Comparison of ENCODE assay signal across 8 cellular contexts in genomic region chr2:45650851-45651414, GRCh38. TPM values are rescaled to one million over a fixed set of nuclear protein-coding genes. Genes with fewer than 3 reads are reported as not detected.
DNase-seq lines count a peak whose midpoint lies in the region; ATAC-seq and TF ChIP-seq lines count a peak whose summit lies in the region.

No MANE protein-coding gene starts in this region.

- peak overlapping the region; percentile 97 for H3K27ac ChIP-seq in RWPE1

- CTCF ChIA-PET in RWPE1 (lab: Yijun Ruan, JAX), result interaction anchor here (0.6 to 1.4 kb wide), 5 partner anchors 60 to 694 kb away, joined by 3 to 5 read pairs (median 3); no protein-coding TSS in a partner anchor

- H3K9me3 Mint-ChIP-seq in nephron, result no peaks in the 10 kb centered on the region

- DNase-seq in Daoy (ENCODE audit: low read depth) (peak; percentile 96), KBM-7 (peak; percentile 97), RWPE1 (ENCODE audit: low spot score) (peak; percentile 79), fibroblast of pulmonary artery (ENCODE audit: low read depth) (peak; percentile 98)
- DNase-seq in activated T-helper 9 cell treated with anti-CD3 and anti-CD28 coated beads, Interleukin-2, amount 50 U/mL, for 16 hours (ENCODE audit: low read depth), result peak; percentile 89
- DNase-seq in stimulated activated naive CD4-positive, alpha-beta T cell treated with Interleukin-2 at 50 U/mL for 16 hours (lab: John Stamatoyannopoulos, UW), result peak; percentile 80

- TF ChIP-seq CTCF in RWPE1 (conservative IDR thresholded peaks at IDR 0.05; ENCODE audit: low read depth), result peak; percentile 57
- TF ChIP-seq CTCF in fibroblast of pulmonary artery (IDR thresholded peaks at IDR 0.05; ENCODE audit: low read length, missing control alignments), result peak; percentile 37
- TF ChIP-seq CTCF in nephron (IDR thresholded peaks at IDR 0.05; ENCODE audit: unreplicated experiment in 3 of 3), result peak in 2 of 3 experiments; percentile 23 to 26

- peaks cover 47% of the 10 kb centered on the region for H3K4me1 Mint-ChIP-seq in nephron

- peaks cover 53% of the 10 kb centered on the region for H3K27me3 Mint-ChIP-seq in nephron (ENCODE audit: low read depth)

- peak overlapping the region; percentile 87 to 95 (median 94) for H3K4me3 Mint-ChIP-seq in nephron

- peak; percentile 48 for ATAC-seq in GM21717 (IDR thresholded peaks at IDR 0.05; ENCODE audit: unreplicated experiment)

- H3K27ac Mint-ChIP-seq in nephron, result peak overlapping the region; percentile 90 to 91 (median 90)

- in situ Hi-C loops in KBM-7 (cut with MboI; ENCODE audit: low pct_unique_long_range_greater_than_20kb, low sequenced_read_pairs), result no loop called here

- POLR2A ChIA-PET in RWPE1 (lab: Yijun Ruan, JAX; ENCODE audit: low non-redundant PET), result no interaction called here

- H3K4me3 ChIP-seq in fibroblast of pulmonary artery (replicated peaks; ENCODE audit: low read depth, low read length), result peak overlapping the region; percentile 84

- no peaks in the 10 kb centered on the region for H3K36me3 Mint-ChIP-seq in nephron (ENCODE audit: low read depth)

RNA-seq across cellular contexts. Expression of gene PRKCE, which starts 0.5 kb away (rescaled TPM):
- total RNA-seq in Daoy (2014; rRNA removed; shearing (Covaris generic)), result 4.6 and 4.9 TPM in 2 replicates

RNA-seq across cellular contexts. Expression of gene SRBD1, which starts 39.9 kb away (rescaled TPM):
- total RNA-seq in Daoy (2014; rRNA removed; shearing (Covaris generic)), result 28.3 and 41.3 TPM in 2 replicates

Comparison
In these comparisons a context has a peak if more than half of its experiments do, and no peak if none do; other contexts are left out.
1. Peak in every context shown above with its lines: DNase-seq, ATAC-seq, H3K4me3 ChIP-seq and H3K27ac ChIP-seq.